15 cellular contexts compared by ENCODE assay signal in the genomic region with DNA sequence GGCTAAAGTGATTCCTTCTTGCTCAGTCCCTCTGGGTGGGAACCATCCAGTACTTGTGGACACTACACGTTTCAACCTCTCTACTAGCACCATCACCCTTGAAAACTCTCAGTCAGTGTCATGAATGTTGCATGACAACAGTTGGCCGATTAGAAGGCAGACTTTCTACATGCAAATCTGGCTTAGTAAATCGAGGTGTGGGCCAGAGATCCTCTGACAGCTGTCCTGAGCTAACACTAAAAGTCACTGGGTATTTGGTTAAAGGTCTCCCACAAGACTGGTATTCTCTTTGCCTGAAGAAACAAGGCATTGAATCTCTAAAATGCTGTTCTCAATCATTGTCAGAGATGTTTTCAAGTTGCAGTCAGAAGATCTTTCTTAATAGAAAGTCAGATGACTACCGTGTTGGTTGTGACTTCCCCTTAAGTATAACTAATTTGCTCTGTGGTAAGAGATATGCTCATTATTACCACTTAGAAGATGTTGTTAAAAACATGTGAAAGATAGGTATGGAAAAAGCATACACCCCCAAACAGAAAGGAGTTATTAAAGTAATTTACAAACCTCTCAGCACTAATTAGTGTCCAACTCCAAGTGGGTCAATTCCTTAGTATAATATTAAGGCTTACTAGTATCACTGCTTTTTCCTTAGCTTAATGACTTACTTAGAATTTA.
"Had no signal": no experiment of that assay in that cellular context is flagged by ENCODE, and none has a peak within 500 bp of the region (broad histone marks: within the 10 kb centered on the region; RNA-seq: fewer than 3 reads in every experiment).

No MANE protein-coding gene starts in this region.

- H3K27ac ChIP-seq: thyroid gland had no signal

- H3K27me3 ChIP-seq: dorsolateral prefrontal cortex, thyroid gland had no signal

- ATAC-seq: activated CD8-positive, alpha-beta T cell treated with anti-CD3 and anti-CD28 coated beads for 36 hours; activated naive CD8-positive, alpha-beta T cell treated with anti-CD3 and anti-CD28 coated beads, Interleukin-2, amount 50 U/mL, for 24 hours had no signal

- H3K4me3 ChIP-seq: dorsolateral prefrontal cortex, thyroid gland had no signal

- H3K27me3 Mint-ChIP-seq: activated CD4-positive, alpha-beta T cell treated with anti-CD3 and anti-CD28 coated beads, Interleukin-2, amount 10 ng/mL, durations not matched to agents 24 days and 14 days; activated CD8-positive, alpha-beta T cell treated with anti-CD3 and anti-CD28 coated beads for 36 hours; activated naive CD4-positive, alpha-beta T cell treated with anti-CD3 and anti-CD28 coated beads, Interleukin-2, amount 10 ng/mL, durations not matched to agents 7 days and 5 days; activated naive CD8-positive, alpha-beta T cell treated with anti-CD3 and anti-CD28 coated beads, Interleukin-2, amount 50 U/mL, for 24 hours; activated T-cell treated with anti-CD3 and anti-CD28 coated beads, Interleukin-2, amount 50 U/mL, for 24 hours; brain had no signal

- DNase-seq: activated CD4-positive, alpha-beta T cell treated with anti-CD3 and anti-CD28 coated beads, Interleukin-2, amount 10 ng/mL, durations not matched to agents 24 days and 14 days; activated CD8-positive, alpha-beta T cell treated with anti-CD3 and anti-CD28 coated beads for 36 hours; activated naive CD4-positive, alpha-beta T cell treated with anti-CD3 and anti-CD28 coated beads, Interleukin-2, amount 10 ng/mL, durations not matched to agents 7 days and 5 days; activated naive CD8-positive, alpha-beta T cell treated with anti-CD3 and anti-CD28 coated beads, Interleukin-2, amount 50 U/mL, for 24 hours; activated T-cell treated with anti-CD3 and anti-CD28 coated beads, Interleukin-2, amount 50 U/mL, for 24 hours; anterior cingulate cortex; central memory CD4-positive, alpha-beta T cell; dorsolateral prefrontal cortex; mesendoderm; natural killer cell; stimulated activated CD8-positive, alpha-beta memory T cell treated with anti-CD3 and anti-CD28 coated beads, Interleukin-4, amount 100 ng/mL, for 48 hours; stimulated activated naive CD4-positive, alpha-beta T cell; thyroid gland had no signal

- H3K9me3 Mint-ChIP-seq: activated CD4-positive, alpha-beta T cell treated with anti-CD3 and anti-CD28 coated beads, Interleukin-2, amount 10 ng/mL, durations not matched to agents 24 days and 14 days; activated CD8-positive, alpha-beta T cell treated with anti-CD3 and anti-CD28 coated beads for 36 hours; activated naive CD4-positive, alpha-beta T cell treated with anti-CD3 and anti-CD28 coated beads, Interleukin-2, amount 10 ng/mL, durations not matched to agents 7 days and 5 days; activated naive CD8-positive, alpha-beta T cell treated with anti-CD3 and anti-CD28 coated beads, Interleukin-2, amount 50 U/mL, for 24 hours; activated T-cell treated with anti-CD3 and anti-CD28 coated beads, Interleukin-2, amount 50 U/mL, for 24 hours; brain; natural killer cell; T-helper 2 cell treated with Interferon-gamma antibody and Interleukin-4, amounts not matched to agents 5 μg/mL and 100 μg/mL, for 36 hours had no signal

- H3K4me3 Mint-ChIP-seq: activated CD4-positive, alpha-beta T cell treated with anti-CD3 and anti-CD28 coated beads, Interleukin-2, amount 10 ng/mL, durations not matched to agents 24 days and 14 days; activated CD8-positive, alpha-beta T cell treated with anti-CD3 and anti-CD28 coated beads for 36 hours; activated naive CD4-positive, alpha-beta T cell treated with anti-CD3 and anti-CD28 coated beads, Interleukin-2, amount 10 ng/mL, durations not matched to agents 7 days and 5 days; activated naive CD8-positive, alpha-beta T cell treated with anti-CD3 and anti-CD28 coated beads, Interleukin-2, amount 50 U/mL, for 24 hours; activated T-cell treated with anti-CD3 and anti-CD28 coated beads, Interleukin-2, amount 50 U/mL, for 24 hours; brain; T-helper 2 cell treated with Interferon-gamma antibody and Interleukin-4, amounts not matched to agents 5 μg/mL and 100 μg/mL, for 36 hours had no signal

- H3K9me3 ChIP-seq: thyroid gland had no signal

- H3K4me1 Mint-ChIP-seq: activated CD4-positive, alpha-beta T cell treated with anti-CD3 and anti-CD28 coated beads, Interleukin-2, amount 10 ng/mL, durations not matched to agents 24 days and 14 days; activated naive CD4-positive, alpha-beta T cell treated with anti-CD3 and anti-CD28 coated beads, Interleukin-2, amount 10 ng/mL, durations not matched to agents 7 days and 5 days; activated naive CD8-positive, alpha-beta T cell treated with anti-CD3 and anti-CD28 coated beads, Interleukin-2, amount 50 U/mL, for 24 hours had no signal

- H3K4me1 ChIP-seq: thyroid gland had no signal

- H3K27ac Mint-ChIP-seq: activated CD4-positive, alpha-beta T cell treated with anti-CD3 and anti-CD28 coated beads, Interleukin-2, amount 10 ng/mL, durations not matched to agents 24 days and 14 days; activated CD8-positive, alpha-beta T cell treated with anti-CD3 and anti-CD28 coated beads for 36 hours; activated naive CD4-positive, alpha-beta T cell treated with anti-CD3 and anti-CD28 coated beads, Interleukin-2, amount 10 ng/mL, durations not matched to agents 7 days and 5 days; activated naive CD8-positive, alpha-beta T cell treated with anti-CD3 and anti-CD28 coated beads, Interleukin-2, amount 50 U/mL, for 24 hours; activated T-cell treated with anti-CD3 and anti-CD28 coated beads, Interleukin-2, amount 50 U/mL, for 24 hours; T-helper 2 cell treated with Interferon-gamma antibody and Interleukin-4, amounts not matched to agents 5 μg/mL and 100 μg/mL, for 36 hours had no signal
